In the genomic region with DNA sequence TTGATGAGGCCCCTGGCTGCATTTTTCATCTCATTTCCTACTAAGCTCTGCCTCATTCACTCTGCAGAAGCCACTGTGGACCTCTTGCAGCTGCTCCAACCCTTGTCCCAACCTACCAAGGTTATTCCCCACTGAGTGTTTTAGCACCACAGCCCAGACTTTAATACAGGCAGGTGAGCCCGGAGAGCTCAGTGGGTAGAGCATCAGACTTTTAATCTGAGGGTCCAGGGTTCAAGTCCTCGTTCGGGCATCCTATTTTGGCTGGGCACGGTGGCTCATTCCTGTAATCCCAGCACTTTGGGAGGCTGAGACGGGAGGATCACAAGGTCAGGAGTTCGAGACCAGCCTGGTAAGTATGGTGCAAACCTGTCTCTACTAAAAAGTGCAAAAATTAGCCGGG, we compare ENCODE assay signal across 41 cellular contexts. TPM values are rescaled to one million over a fixed set of nuclear protein-coding genes. Genes with fewer than 3 reads are reported as not detected.
"Had no signal": no experiment of that assay in that cellular context is flagged by ENCODE, and none has a peak within 500 bp of the region (broad histone marks: within the 10 kb centered on the region; RNA-seq: fewer than 3 reads in every experiment).

No MANE protein-coding gene starts in this region.

- H3K4me3 Mint-ChIP-seq: activated naive CD4-positive, alpha-beta T cell treated with anti-CD3 and anti-CD28 coated beads for 36 hours; activated naive CD4-positive, alpha-beta T cell treated with anti-CD3 and anti-CD28 coated beads, Interleukin-2, amount 10 ng/mL, durations not matched to agents 7 days and 5 days; activated naive CD4-positive, alpha-beta T cell treated with anti-CD3 and anti-CD28 coated beads, Interleukin-2, amount 50 U/mL, for 24 hours; activated naive CD8-positive, alpha-beta T cell; activated naive CD8-positive, alpha-beta T cell treated with anti-CD3 and anti-CD28 coated beads for 36 hours; activated naive CD8-positive, alpha-beta T cell treated with anti-CD3 and anti-CD28 coated beads, Interleukin-2, amount 10 ng/mL, durations not matched to agents 7 days and 5 days; activated naive CD8-positive, alpha-beta T cell treated with anti-CD3 and anti-CD28 coated beads, Interleukin-2, amount 50 U/mL, for 24 hours; activated T-cell treated with anti-CD3 and anti-CD28 coated beads, Interleukin-2, amount 50 U/mL, for 24 hours; activated T-cell treated with anti-CD3 and anti-CD28 coated beads, Interleukin-2, amount 50 U/mL, for 4 hours; activated T-cell treated with anti-CD3 and anti-CD28 coated beads, Interleukin-2, amount 50 U/mL, for 72 hours; activated T-helper 1 cell treated with anti-CD3 and anti-CD28 coated beads, Interleukin-12 subunit alpha, Interleukin-12 subunit beta, Interleukin-2, Interleukin-4 antibody, amounts not matched to agents 30 ng/mL and 10 ng/mL and 1 ng/mL, durations not matched to agents 14 hours and 24 hours and 36 hours; activated T-helper 17 cell treated with anti-CD3 and anti-CD28 coated beads, Interleukin-2, amount 50 U/mL, for 72 hours; brain; central memory CD8-positive, alpha-beta T cell had no signal

- H3K9me3 Mint-ChIP-seq: activated naive CD4-positive, alpha-beta T cell treated with anti-CD3 and anti-CD28 coated beads, Interleukin-2, amount 50 U/mL, for 24 hours had no signal

- H3K27me3 ChIP-seq: ascending aorta, body of pancreas, breast epithelium, cardiac muscle cell had no signal

- H3K4me1 ChIP-seq: adrenal gland had no signal

- H3K27ac ChIP-seq: adrenal gland, ascending aorta, body of pancreas, brain microvascular endothelial cell, breast epithelium, cardiac muscle cell had no signal

- H3K36me3 ChIP-seq: adrenal gland, ascending aorta, brain microvascular endothelial cell, breast epithelium, cardiac muscle cell had no signal

- H3K9me3 ChIP-seq: adrenal gland, body of pancreas, breast epithelium had no signal

- H3K36me3 Mint-ChIP-seq: activated naive CD4-positive, alpha-beta T cell treated with anti-CD3 and anti-CD28 coated beads, Interleukin-2, amount 10 ng/mL, durations not matched to agents 7 days and 5 days; brain had no signal

- H3K4me1 Mint-ChIP-seq: activated naive CD4-positive, alpha-beta T cell treated with anti-CD3 and anti-CD28 coated beads, Interleukin-2, amount 10 ng/mL, durations not matched to agents 7 days and 5 days; activated naive CD4-positive, alpha-beta T cell treated with anti-CD3 and anti-CD28 coated beads, Interleukin-2, amount 50 U/mL, for 24 hours; activated naive CD8-positive, alpha-beta T cell treated with anti-CD3 and anti-CD28 coated beads, Interleukin-2, amount 50 U/mL, for 24 hours; activated T-helper 17 cell treated with anti-CD3 and anti-CD28 coated beads, Interleukin-2, amount 50 U/mL, for 72 hours had no signal

- H3K27ac Mint-ChIP-seq: activated naive CD4-positive, alpha-beta T cell treated with anti-CD3 and anti-CD28 coated beads for 36 hours; activated naive CD4-positive, alpha-beta T cell treated with anti-CD3 and anti-CD28 coated beads, Interleukin-2, amount 10 ng/mL, durations not matched to agents 7 days and 5 days; activated naive CD4-positive, alpha-beta T cell treated with anti-CD3 and anti-CD28 coated beads, Interleukin-2, amount 50 U/mL, for 24 hours; activated naive CD4-positive, alpha-beta T cell treated with anti-CD3 and anti-CD28 coated beads, Interleukin-2, amount 50 U/mL, for 72 hours; activated naive CD8-positive, alpha-beta T cell; activated naive CD8-positive, alpha-beta T cell treated with anti-CD3 and anti-CD28 coated beads for 36 hours; activated naive CD8-positive, alpha-beta T cell treated with anti-CD3 and anti-CD28 coated beads, Interleukin-2, amount 10 ng/mL, durations not matched to agents 7 days and 5 days; activated naive CD8-positive, alpha-beta T cell treated with anti-CD3 and anti-CD28 coated beads, Interleukin-2, amount 50 U/mL, for 24 hours; activated T-cell treated with anti-CD3 and anti-CD28 coated beads, Interleukin-2, amount 50 U/mL, for 24 hours; activated T-cell treated with anti-CD3 and anti-CD28 coated beads, Interleukin-2, amount 50 U/mL, for 72 hours; activated T-helper 1 cell treated with anti-CD3 and anti-CD28 coated beads, Interleukin-12 subunit alpha, Interleukin-12 subunit beta, Interleukin-2, Interleukin-4 antibody, amounts not matched to agents 30 ng/mL and 10 ng/mL and 1 ng/mL, durations not matched to agents 14 hours and 24 hours and 36 hours; activated T-helper 17 cell treated with anti-CD3 and anti-CD28 coated beads, Interleukin-2, amount 50 U/mL, for 72 hours had no signal

- DNase-seq: activated effector memory CD4-positive, alpha-beta T cell treated with anti-CD3 and anti-CD28 coated beads, Interleukin-2, amount 50 U/mL, for 16 hours; activated effector memory CD4-positive, alpha-beta T cell treated with Interleukin-2 at 50 U/mL for 16 hours; activated gamma-delta T cell; activated gamma-delta T cell treated with Interleukin-2 at 50 U/mL for 16 hours; activated naive CD4-positive, alpha-beta T cell; activated naive CD4-positive, alpha-beta T cell treated with anti-CD3 and anti-CD28 coated beads for 36 hours; activated naive CD4-positive, alpha-beta T cell treated with anti-CD3 and anti-CD28 coated beads, Interleukin-2, amount 10 ng/mL, durations not matched to agents 7 days and 5 days; activated naive CD4-positive, alpha-beta T cell treated with anti-CD3 and anti-CD28 coated beads, Interleukin-2, amount 50 U/mL, for 16 hours; activated naive CD4-positive, alpha-beta T cell treated with Interleukin-2 at 50 U/mL for 16 hours; activated naive CD8-positive, alpha-beta T cell treated with anti-CD3 and anti-CD28 coated beads for 36 hours; activated naive CD8-positive, alpha-beta T cell treated with anti-CD3 and anti-CD28 coated beads, Interleukin-2, amount 10 ng/mL, durations not matched to agents 7 days and 5 days; activated naive CD8-positive, alpha-beta T cell treated with anti-CD3 and anti-CD28 coated beads, Interleukin-2, amount 50 U/mL, for 24 hours; activated T-cell treated with anti-CD3 and anti-CD28 coated beads for 4 hours; activated T-cell treated with anti-CD3 and anti-CD28 coated beads, Interleukin-2, amount 50 U/mL, for 1 hour; activated T-cell treated with anti-CD3 and anti-CD28 coated beads, Interleukin-2, amount 50 U/mL, for 24 hours; activated T-cell treated with anti-CD3 and anti-CD28 coated beads, Interleukin-2, amount 50 U/mL, for 4 hours; activated T-cell treated with anti-CD3 and anti-CD28 coated beads, Interleukin-2, amount 50 U/mL, for 48 hours; activated T-cell treated with anti-CD3 and anti-CD28 coated beads, Interleukin-2, amount 50 U/mL, for 72 hours; adrenal gland; amniotic stem cell; amygdala; anterior cingulate cortex; aorta; body of pancreas; brain microvascular endothelial cell; caudate nucleus; central memory CD4-positive, alpha-beta T cell; cerebellar nuclear complex had no signal

- H3K4me3 ChIP-seq: adrenal gland, ascending aorta, body of pancreas, breast epithelium, cardiac muscle cell had no signal

- FAIRE-seq: astrocyte, bronchial epithelial cell had no signal

RNA-seq across cellular contexts. Expression of a gene that starts 18.1 kb away (rescaled TPM):
- total RNA-seq: adrenal gland, ascending aorta, cardiac septum had no signal
- polyA plus RNA-seq: aorta, cardiac muscle cell had no signal

RNA-seq across cellular contexts. Expression of a gene that starts 52.1 kb away (rescaled TPM):
- total RNA-seq: activated T-helper 1 cell treated with anti-CD3 and anti-CD28 coated beads, Interleukin-12 subunit alpha, Interleukin-12 subunit beta, Interleukin-2, Interleukin-4 antibody, amounts not matched to agents 30 ng/mL and 10 ng/mL and 1 ng/mL, durations not matched to agents 14 hours and 24 hours and 36 hours; adrenal gland; aorta; ascending aorta; body of pancreas; cardiac muscle cell; cardiac septum had no signal
- polyA plus RNA-seq: aorta, cardiac muscle cell had no signal
